Comparison of ENCODE assay signal across 19 cellular contexts in the genomic region with DNA sequence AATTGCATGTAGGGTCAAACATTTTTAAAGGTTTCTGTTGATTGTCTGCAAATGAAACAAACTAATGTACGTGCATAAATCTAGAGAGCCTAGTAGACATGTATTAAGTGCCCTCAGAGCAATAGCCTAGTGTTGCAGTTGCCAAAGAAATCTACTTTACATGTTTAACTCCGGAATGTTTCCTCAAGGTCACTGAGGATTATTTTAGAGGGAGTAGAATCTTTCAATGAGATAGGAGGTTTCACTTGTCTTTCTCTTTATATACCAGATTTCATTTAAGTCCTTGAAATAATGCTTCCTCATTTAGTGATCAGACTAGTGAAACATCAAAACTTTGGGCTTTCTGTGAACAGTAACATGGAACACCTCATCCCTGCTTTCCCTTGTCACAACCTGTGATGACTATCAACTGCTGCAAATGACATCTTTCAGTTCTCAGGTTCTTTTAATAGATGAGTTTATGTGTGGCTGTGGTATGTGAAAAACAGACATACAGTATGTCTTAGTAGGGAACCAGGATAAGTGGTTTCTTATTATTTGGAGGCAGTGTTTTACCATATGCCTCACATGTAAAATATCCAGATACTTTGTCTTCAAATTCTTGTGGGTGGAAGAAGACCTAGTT. TPM values are rescaled to one million over a fixed set of nuclear protein-coding genes. Genes with fewer than 3 reads are reported as not detected.
DNase-seq lines count a peak whose midpoint lies in the region; FAIRE-seq lines count a peak whose summit lies in the region.
"Had no signal": no experiment of that assay in that cellular context is flagged by ENCODE, and none has a peak within 500 bp of the region (broad histone marks: within the 10 kb centered on the region; RNA-seq: fewer than 3 reads in every experiment).

No MANE protein-coding gene starts in this region.

- CTCF ChIA-PET in activated naive CD4-positive, alpha-beta T cell treated with anti-CD3 and anti-CD28 coated beads, Interleukin-2, amount 10 ng/mL, durations not matched to agents 7 days and 5 days (lab: Charles Lee): no interaction called here

- DNase-seq in GM19239 (ENCODE audit: insufficient read length, low spot score): no peak
- peak; percentile 34 for DNase-seq in OCI-M1 (lab: John Stamatoyannopoulos, UW)
- DNase-seq in activated naive CD8-positive, alpha-beta T cell treated with anti-CD3 and anti-CD28 coated beads for 36 hours: no peak
- DNase-seq in activated naive CD4-positive, alpha-beta T cell treated with anti-CD3 and anti-CD28 coated beads, Interleukin-2, amount 10 ng/mL, durations not matched to agents 7 days and 5 days: no peak
- DNase-seq in stimulated activated CD4-positive, alpha-beta T cell treated with anti-CD3 and anti-CD28 coated beads, Interleukin-15, amount 100 ng/mL, for 24 hours: no peak
- no peak for DNase-seq in RCC 7860 (ENCODE audit: low spot score)
- DNase-seq: activated naive CD8-positive, alpha-beta T cell treated with anti-CD3 and anti-CD28 coated beads, Interleukin-2, amount 10 ng/mL, durations not matched to agents 7 days and 5 days; activated T-cell treated with anti-CD3 and anti-CD28 coated beads for 4 hours; gastrocnemius medialis; islet precursor cell; mucosa of descending colon; NCI-H1092 treated with DMSO at 0.1 percent for 48 hours; NCI-H446 treated with DMSO at 0.1 percent for 48 hours; stimulated activated CD4-positive, alpha-beta T cell treated with anti-CD3 and anti-CD28 coated beads, Interleukin-1b, Interleukin-23, amount 100 ng/mL, for 48 hours; T-helper 2 cell had no signal

- no peaks in the 10 kb centered on the region for H3K9me3 ChIP-seq in BLaER1
- H3K9me3 ChIP-seq in iPS-20b (ENCODE audit: insufficient read depth, low read depth, low read length): no peaks in the 10 kb centered on the region
- H3K9me3 ChIP-seq: gastrocnemius medialis, mucosa of descending colon, thoracic aorta had no signal

- H3K9me3 Mint-ChIP-seq in activated naive CD8-positive, alpha-beta T cell treated with anti-CD3 and anti-CD28 coated beads for 36 hours: no peaks in the 10 kb centered on the region
- no peaks in the 10 kb centered on the region for H3K9me3 Mint-ChIP-seq in activated naive CD4-positive, alpha-beta T cell treated with anti-CD3 and anti-CD28 coated beads, Interleukin-2, amount 10 ng/mL, durations not matched to agents 7 days and 5 days
- H3K9me3 Mint-ChIP-seq: activated naive CD8-positive, alpha-beta T cell treated with anti-CD3 and anti-CD28 coated beads, Interleukin-2, amount 10 ng/mL, durations not matched to agents 7 days and 5 days; central memory CD8-positive, alpha-beta T cell had no signal

- FAIRE-seq in GM19239 (lab: Jason Lieb, UNC) (peak; percentile 69), RCC 7860 (lab: Jason Lieb, UNC) (no peak)

- H3K36me3 Mint-ChIP-seq in activated naive CD8-positive, alpha-beta T cell treated with anti-CD3 and anti-CD28 coated beads for 36 hours: peaks cover 28% of the 10 kb centered on the region
- H3K36me3 Mint-ChIP-seq in activated naive CD4-positive, alpha-beta T cell treated with anti-CD3 and anti-CD28 coated beads, Interleukin-2, amount 10 ng/mL, durations not matched to agents 7 days and 5 days: peaks cover 19% of the 10 kb centered on the region

- H3K4me3 ChIP-seq in BLaER1 (no peak overlapping the region), iPS-20b (ENCODE audit: low read length) (peak overlapping the region; percentile 17; the same call in 1 of the 2 replicates)
- H3K4me3 ChIP-seq: mucosa of descending colon, thoracic aorta had no signal

- H3K4me2 ChIP-seq in BLaER1: peak overlapping the region; percentile 15; the same call in 1 of the 2 replicates

- peaks cover 46% of the 10 kb centered on the region for H3K4me1 Mint-ChIP-seq in activated naive CD8-positive, alpha-beta T cell treated with anti-CD3 and anti-CD28 coated beads for 36 hours
- H3K4me1 Mint-ChIP-seq in activated naive CD4-positive, alpha-beta T cell treated with anti-CD3 and anti-CD28 coated beads, Interleukin-2, amount 10 ng/mL, durations not matched to agents 7 days and 5 days: peaks cover 35% of the 10 kb centered on the region

- H3K27ac Mint-ChIP-seq in activated naive CD8-positive, alpha-beta T cell treated with anti-CD3 and anti-CD28 coated beads for 36 hours: no peak overlapping the region
- H3K27ac Mint-ChIP-seq in activated naive CD4-positive, alpha-beta T cell treated with anti-CD3 and anti-CD28 coated beads, Interleukin-2, amount 10 ng/mL, durations not matched to agents 7 days and 5 days: no peak overlapping the region
- H3K27ac Mint-ChIP-seq: activated naive CD8-positive, alpha-beta T cell treated with anti-CD3 and anti-CD28 coated beads, Interleukin-2, amount 10 ng/mL, durations not matched to agents 7 days and 5 days had no signal

- H3K27me3 ChIP-seq in BLaER1 (no peaks in the 10 kb centered on the region), iPS-20b (ENCODE audit: insufficient read depth, low read length) (no peaks in the 10 kb centered on the region)
- H3K27me3 ChIP-seq: gastrocnemius medialis had no signal

- H3K4me3 Mint-ChIP-seq in activated naive CD8-positive, alpha-beta T cell treated with anti-CD3 and anti-CD28 coated beads for 36 hours: no peak overlapping the region
- H3K4me3 Mint-ChIP-seq in activated naive CD4-positive, alpha-beta T cell treated with anti-CD3 and anti-CD28 coated beads, Interleukin-2, amount 10 ng/mL, durations not matched to agents 7 days and 5 days: no peak overlapping the region
- H3K4me3 Mint-ChIP-seq: activated naive CD8-positive, alpha-beta T cell treated with anti-CD3 and anti-CD28 coated beads, Interleukin-2, amount 10 ng/mL, durations not matched to agents 7 days and 5 days; central memory CD8-positive, alpha-beta T cell had no signal

- peaks cover 3% of the 10 kb centered on the region for H3K27me3 Mint-ChIP-seq in activated naive CD8-positive, alpha-beta T cell treated with anti-CD3 and anti-CD28 coated beads for 36 hours
- no peaks in the 10 kb centered on the region for H3K27me3 Mint-ChIP-seq in activated naive CD4-positive, alpha-beta T cell treated with anti-CD3 and anti-CD28 coated beads, Interleukin-2, amount 10 ng/mL, durations not matched to agents 7 days and 5 days
- H3K27me3 Mint-ChIP-seq: activated naive CD8-positive, alpha-beta T cell treated with anti-CD3 and anti-CD28 coated beads, Interleukin-2, amount 10 ng/mL, durations not matched to agents 7 days and 5 days; central memory CD8-positive, alpha-beta T cell had no signal

- H3K36me3 ChIP-seq in BLaER1 (peaks cover 22% of the 10 kb centered on the region; the same call in 1 of the 2 replicates), iPS-20b (ENCODE audit: insufficient read depth, low read depth, low read length) (peaks cover 45% of the 10 kb centered on the region)
- H3K36me3 ChIP-seq: gastrocnemius medialis, thoracic aorta had no signal

- H4K20me1 ChIP-seq in BLaER1: peaks cover 14% of the 10 kb centered on the region; the same call in 1 of the 2 replicates

- peaks cover 41% of the 10 kb centered on the region for H3K4me1 ChIP-seq in BLaER1
- peaks cover 45% of the 10 kb centered on the region for H3K4me1 ChIP-seq in iPS-20b (ENCODE audit: insufficient read depth, low read length)

- no peak overlapping the region for H3K27ac ChIP-seq in BLaER1
- no peak overlapping the region for H3K27ac ChIP-seq in iPS-20b (ENCODE audit: low read length)
- H3K27ac ChIP-seq: gastrocnemius medialis, thoracic aorta had no signal

- H3K9ac ChIP-seq in BLaER1: no peak overlapping the region
- H3K9ac ChIP-seq in iPS-20b (ENCODE audit: low read depth, low read length): peak overlapping the region; percentile 21; the same call in 1 of the 2 replicates

RNA-seq across cellular contexts. Expression of a gene that starts 5.5 kb away (rescaled TPM):
- total RNA-seq in activated naive CD8-positive, alpha-beta T cell treated with anti-CD3 and anti-CD28 coated beads for 36 hours: 10 to 100 TPM; 30.2 to 34.6 TPM
